Comparison of ENCODE assay signal across 19 cellular contexts in the genomic region with DNA sequence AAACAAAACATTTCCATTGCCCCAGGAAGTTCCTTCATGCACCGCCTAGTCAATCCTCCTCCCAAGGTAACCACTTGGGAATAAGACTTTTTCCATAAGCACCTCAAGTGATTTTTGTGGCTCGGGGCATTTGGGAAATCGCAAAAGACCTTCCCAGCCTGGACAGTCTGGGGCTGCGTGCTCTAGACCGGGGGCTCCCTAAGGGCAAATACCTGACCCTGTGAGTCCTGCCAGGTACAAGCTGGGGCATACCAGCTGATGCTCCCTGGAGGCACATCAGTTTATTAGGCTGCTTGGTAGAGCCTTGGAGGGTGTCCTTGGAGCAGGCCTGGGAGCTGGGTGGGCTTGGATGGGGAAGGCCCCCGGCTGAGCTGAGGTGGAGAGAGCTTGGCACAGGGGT. TPM values are rescaled to one million over a fixed set of nuclear protein-coding genes. Genes with fewer than 3 reads are reported as not detected.
DNase-seq lines count a peak whose midpoint lies in the region; ATAC-seq and TF ChIP-seq lines count a peak whose summit lies in the region.
"Had no signal": no experiment of that assay in that cellular context is flagged by ENCODE, and none has a peak within 500 bp of the region (broad histone marks: within the 10 kb centered on the region; RNA-seq: fewer than 3 reads in every experiment).

No MANE protein-coding gene starts in this region.

- DNase-seq in left ventricle myocardium inferior (no peak), left ventricle myocardium superior (no peak), SJSA1 (ENCODE audit: low read depth in 1 of 2, low spot score in 2 of 2) (no peak), lower lobe of right lung (no peak), renal cortical epithelial cell (ENCODE audit: low read depth) (peak; percentile 44), GM23248 (no peak), NCI-H2029 treated with DMSO at 0.1 percent for 48 hours (lab: John Stamatoyannopoulos, UW) (no peak), GF-D8 (lab: John Stamatoyannopoulos, UW) (no peak)
- DNase-seq: CD8-positive, alpha-beta T cell; DMS53; NCI-H1092 treated with DMSO at 0.1 percent for 48 hours; NCI-H146; NCI-H2081; NCI-H510A; NCI-H774; OCI-M1; Right ventricle myocardium superior had no signal

- H3K36me3 ChIP-seq in left ventricle myocardium inferior, result no peaks in the 10 kb centered on the region
- H3K36me3 ChIP-seq in SJSA1, result peaks cover 48% of the 10 kb centered on the region
- no peaks in the 10 kb centered on the region for H3K36me3 ChIP-seq in lower lobe of right lung
- no peaks in the 10 kb centered on the region for H3K36me3 ChIP-seq in GM23248 (ENCODE audit: low read depth)

- WGBS in GM23248 (ENCODE audit: low coverage in 1 of 2, low lambda C conversion rate in 2 of 2, missing lambda C conversion rate in 2 of 2), 2 experiments, result 83 to 85% methylated on average over 6 of the region's 6 CpGs

- no peak overlapping the region for H2AFZ ChIP-seq in GM23248

- no peak for ATAC-seq in left ventricle myocardium superior
- ATAC-seq in lower lobe of right lung, result peak; percentile 15 to 34
- ATAC-seq: CD8-positive, alpha-beta T cell; HCT116 had no signal

- H3K79me2 ChIP-seq in GM23248 (ENCODE audit: insufficient read depth), result no peaks in the 10 kb centered on the region

- no peak overlapping the region for H3K9ac ChIP-seq in GM23248

- no peak overlapping the region for H3K4me2 ChIP-seq in GM23248 (ENCODE audit: unreplicated experiment)

- H3K9me3 ChIP-seq in left ventricle myocardium inferior (replicated peaks) (no peaks in the 10 kb centered on the region), SJSA1 (replicated peaks) (no peaks in the 10 kb centered on the region), lower lobe of right lung (no peaks in the 10 kb centered on the region), GM23248 (ENCODE audit: low read depth) (no peaks in the 10 kb centered on the region)

- no peaks in the 10 kb centered on the region for H4K20me1 ChIP-seq in GM23248 (ENCODE audit: insufficient read depth)

- TF ChIP-seq CTCF in left ventricle myocardium inferior (IDR thresholded peaks at IDR 0.05; ENCODE audit: borderline replicate concordance) (no peak), lower lobe of right lung (IDR thresholded peaks at IDR 0.05) (no peak)

- in situ Hi-C loops in GM23248 (cut with MboI), result no loop called here

- intact Hi-C loops in left ventricle myocardium inferior (cut with micrococcal nuclease) (no loop called here), left ventricle myocardium superior (cut with micrococcal nuclease) (no loop called here), lower lobe of right lung (cut with DNase I) (no loop called here)

- H3K27me3 ChIP-seq in left ventricle myocardium inferior (ENCODE audit: low read depth), result no peaks in the 10 kb centered on the region
- H3K27me3 ChIP-seq in SJSA1 (replicated peaks), result no peaks in the 10 kb centered on the region
- H3K27me3 ChIP-seq in lower lobe of right lung (ENCODE audit: low read depth), result peaks cover 9% of the 10 kb centered on the region
- H3K27me3 ChIP-seq in GM23248 (replicated peaks; ENCODE audit: insufficient read depth), result peaks cover 17% of the 10 kb centered on the region

- peaks cover 70% of the 10 kb centered on the region for H3K4me1 ChIP-seq in left ventricle myocardium inferior
- peaks cover 85% of the 10 kb centered on the region for H3K4me1 ChIP-seq in SJSA1 (replicated peaks)
- peaks cover 25% of the 10 kb centered on the region for H3K4me1 ChIP-seq in lower lobe of right lung
- peaks cover 17% of the 10 kb centered on the region for H3K4me1 ChIP-seq in GM23248 (ENCODE audit: insufficient read depth)

- H3K9me2 ChIP-seq in GM23248 (ENCODE audit: insufficient read depth), result no peaks in the 10 kb centered on the region

- peaks cover 14% of the 10 kb centered on the region; the same call in 1 of the 2 replicates for H3F3A ChIP-seq in GM23248 (ENCODE audit: insufficient read depth)

- H3K27ac ChIP-seq in left ventricle myocardium inferior (replicated peaks), result peak overlapping the region; percentile 94
- H3K27ac ChIP-seq in SJSA1, result peak overlapping the region; percentile 91; the same call in 1 of the 2 replicates
- peak overlapping the region; percentile 48 for H3K27ac ChIP-seq in lower lobe of right lung
- no peak overlapping the region for H3K27ac ChIP-seq in GM23248
- H3K27ac ChIP-seq: SK-N-MC had no signal

- H3K4me3 ChIP-seq in left ventricle myocardium inferior (no peak overlapping the region), SJSA1 (no peak overlapping the region), lower lobe of right lung (no peak overlapping the region), GM23248 (no peak overlapping the region)
- H3K4me3 ChIP-seq: SK-N-MC had no signal

RNA-seq across cellular contexts. Expression of a gene that starts 34.4 kb away (rescaled TPM):
- 10.2 TPM for total RNA-seq in left ventricle myocardium inferior
- total RNA-seq in left ventricle myocardium superior, result 13.1 TPM
- 269 and 410 TPM in 2 replicates for total RNA-seq in SJSA1 (2014; rRNA removed; shearing (Covaris generic))
- 123 TPM for total RNA-seq in lower lobe of right lung
- total RNA-seq in renal cortical epithelial cell, result 0.35 and 11.1 TPM in 2 replicates
- total RNA-seq in GM23248 (2014; rRNA removed; shearing (Covaris generic)), result not detected in 2 replicates
- polyA plus RNA-seq in GM23248 (2016; fragmentation: Nextera tagmentation; extraction: Ambion mirVana), result 0.35 and 0.95 TPM in 2 replicates
- total RNA-seq: CD8-positive, alpha-beta T cell had no signal
